Comparison of ENCODE assay signal across 2 cellular contexts in genomic region chr16:85390511-85391174, GRCh38.
TF ChIP-seq lines count a peak whose summit lies in the region.

No MANE protein-coding gene starts in this region.

TF ChIP-seq in K562, 482 proteins besides CTCF, POLR2A, EP300 and RAD21 (continued from another document and continues in another):
- peak in 1 of 2 experiments; percentile 82; a peak in 2 of 4 replicates for TF ChIP-seq MNT (conservative IDR thresholded peaks at IDR 0.05)
- no peak for TF ChIP-seq ZBTB12 (CRISPR knock-in tag; IDR thresholded peaks at IDR 0.05)
- no peak for TF ChIP-seq ATF2 (CRISPR knock-in tag; IDR thresholded peaks at IDR 0.05)
- TF ChIP-seq ADNP (tag; IDR thresholded peaks at IDR 0.05): no peak
- no peak for TF ChIP-seq EWSR1 (IDR thresholded peaks at IDR 0.05; ENCODE audit: borderline replicate concordance, low read depth, partially characterized antibody)
- TF ChIP-seq SMARCA4 (IDR thresholded peaks at IDR 0.05): peak; percentile 56; the same call in 1 of the 2 replicates
- no peak for TF ChIP-seq ILF3 (IDR thresholded peaks at IDR 0.05; ENCODE audit: borderline replicate concordance)
- no peak for TF ChIP-seq TRIM25 (IDR thresholded peaks at IDR 0.05; ENCODE audit: borderline replicate concordance)
- TF ChIP-seq MYNN (IDR thresholded peaks at IDR 0.05): peak; percentile 91
- TF ChIP-seq MYNN (CRISPR knock-in tag; IDR thresholded peaks at IDR 0.05): no peak
- no peak for TF ChIP-seq SAFB (IDR thresholded peaks at IDR 0.05; ENCODE audit: borderline replicate concordance, low read depth, low read length)
- no peak for TF ChIP-seq STAG1 (CRISPR knock-in tag; IDR thresholded peaks at IDR 0.05; ENCODE audit: borderline replicate concordance)
- peak; percentile 86 for TF ChIP-seq ATF3 (IDR thresholded peaks at IDR 0.05)
- 0 out of 2 replicates have a peak, but pooled peaks have one; percentile 19 for TF ChIP-seq ATF3 (CRISPR knock-in tag; conservative IDR thresholded peaks at IDR 0.05)
- TF ChIP-seq NFIC (IDR thresholded peaks at IDR 0.05): peak; percentile 91
- no peak for TF ChIP-seq CBX8 (IDR thresholded peaks at IDR 0.05; ENCODE audit: borderline replicate concordance, extremely low read depth, low read depth, low read length, poor library complexity, severe bottlenecking)
- TF ChIP-seq ZNF785 (CRISPR knock-in tag; IDR thresholded peaks at IDR 0.05): no peak
- TF ChIP-seq PYGO2 (tag; IDR thresholded peaks at IDR 0.05): no peak
- 0 out of 2 replicates have a peak, but pooled peaks have one; percentile 54 for TF ChIP-seq DMBX1 (CRISPR knock-in tag; IDR thresholded peaks at IDR 0.05; ENCODE audit: borderline replicate concordance)
- TF ChIP-seq MAZ (CRISPR knock-in tag; conservative IDR thresholded peaks at IDR 0.05 in 1 of 2, IDR thresholded peaks at IDR 0.05 in 1 of 2): peak; percentile 40 to 53; a peak in 1 of 4 replicates
- no peak for TF ChIP-seq MLLT1 (IDR thresholded peaks at IDR 0.05)
- peak; percentile 23; the same call in 1 of the 2 replicates for TF ChIP-seq TAL1 (IDR thresholded peaks at IDR 0.05)
- no peak for TF ChIP-seq MIER1 (IDR thresholded peaks at IDR 0.05; ENCODE audit: low read depth)
- TF ChIP-seq MBD2 (IDR thresholded peaks at IDR 0.05; ENCODE audit: borderline replicate concordance, low read depth): no peak
- no peak for TF ChIP-seq U2AF2 (optimal IDR thresholded peaks at IDR 0.05; ENCODE audit: low read depth, low read length)

TF ChIP-seq in HepG2, 621 proteins besides CTCF, POLR2A, EP300 and RAD21 (continued from another document and continues in another):
- TF ChIP-seq ARID4A (CRISPR knock-in tag; IDR thresholded peaks at IDR 0.05; ENCODE audit: borderline replicate concordance) (no peak; the same call in 1 of the 2 replicates), CEBPG (CRISPR knock-in tag; IDR thresholded peaks at IDR 0.05) (0 out of 2 replicates have a peak, but pooled peaks have one; percentile 7), MAF1 (CRISPR knock-in tag; IDR thresholded peaks at IDR 0.05; ENCODE audit: borderline replicate concordance) (no peak), CREB1 (IDR thresholded peaks at IDR 0.05) (peak; percentile 80), CREB1 (CRISPR knock-in tag; IDR thresholded peaks at IDR 0.05) (no peak), ZFP41 (CRISPR knock-in tag; IDR thresholded peaks at IDR 0.05; ENCODE audit: borderline replicate concordance) (no peak), ZNF720 (CRISPR knock-in tag; IDR thresholded peaks at IDR 0.05) (no peak), ZMAT5 (CRISPR knock-in tag; IDR thresholded peaks at IDR 0.05; ENCODE audit: borderline replicate concordance, low read depth) (no peak), MLXIP (CRISPR knock-in tag; IDR thresholded peaks at IDR 0.05; ENCODE audit: borderline replicate concordance) (no peak), CREM (IDR thresholded peaks at IDR 0.05) (no peak), CREM (CRISPR knock-in tag; IDR thresholded peaks at IDR 0.05) (0 out of 2 replicates have a peak, but pooled peaks have one; percentile 3), ZNF776 (CRISPR knock-in tag; IDR thresholded peaks at IDR 0.05) (no peak), KAT8 (CRISPR knock-in tag; IDR thresholded peaks at IDR 0.05) (0 out of 2 replicates have a peak, but pooled peaks have one; percentile 39), RCOR2 (CRISPR knock-in tag; IDR thresholded peaks at IDR 0.05) (no peak), JUNB (CRISPR knock-in tag; IDR thresholded peaks at IDR 0.05; ENCODE audit: borderline replicate concordance) (no peak), ZNF660 (CRISPR knock-in tag; IDR thresholded peaks at IDR 0.05; ENCODE audit: borderline replicate concordance, low read depth) (no peak), RELA (CRISPR knock-in tag; IDR thresholded peaks at IDR 0.05) (no peak), ZNF503 (CRISPR knock-in tag; IDR thresholded peaks at IDR 0.05) (no peak), HNRNPUL1 (IDR thresholded peaks at IDR 0.05; ENCODE audit: low read depth, low read length) (no peak), ELF1 (CRISPR knock-in tag; IDR thresholded peaks at IDR 0.05) (peak; percentile 30; the same call in 1 of the 2 replicates), RBM39 (IDR thresholded peaks at IDR 0.05; ENCODE audit: low read depth, low read length, poor library complexity, severe bottlenecking) (no peak), ZBTB1 (CRISPR knock-in tag; IDR thresholded peaks at IDR 0.05; ENCODE audit: borderline replicate concordance) (no peak), PPARG (CRISPR knock-in tag; conservative IDR thresholded peaks at IDR 0.05) (no peak; the same call in 1 of the 2 replicates), AFF4 (CRISPR knock-in tag; IDR thresholded peaks at IDR 0.05) (no peak), KLF16 (CRISPR knock-in tag; IDR thresholded peaks at IDR 0.05) (0 out of 4 replicates have a peak, but pooled peaks of 1 of the 2 experiments have one; percentile 25), NR1H2 (CRISPR knock-in tag; IDR thresholded peaks at IDR 0.05; ENCODE audit: borderline replicate concordance, low read depth) (no peak), ZNF124 (CRISPR knock-in tag; IDR thresholded peaks at IDR 0.05) (no peak), MAFK (conservative IDR thresholded peaks at IDR 0.05 in 1 of 2, IDR thresholded peaks at IDR 0.05 in 1 of 2; ENCODE audit: low read length in 2 of 2) (peak; percentile 24 to 35; a peak in 2 of 4 replicates), ZNF530 (CRISPR knock-in tag; IDR thresholded peaks at IDR 0.05; ENCODE audit: low read depth) (no peak), SOX5 (CRISPR knock-in tag; IDR thresholded peaks at IDR 0.05; ENCODE audit: borderline replicate concordance) (peak; percentile 22; the same call in 1 of the 2 replicates), ZNF709 (CRISPR knock-in tag; IDR thresholded peaks at IDR 0.05) (no peak), LCORL (IDR thresholded peaks at IDR 0.05) (no peak), LCORL (CRISPR knock-in tag; IDR thresholded peaks at IDR 0.05) (peak; percentile 70; the same call in 1 of the 2 replicates), E2F5 (CRISPR knock-in tag; conservative IDR thresholded peaks at IDR 0.05) (no peak), RFX1 (IDR thresholded peaks at IDR 0.05) (no peak), SKI (IDR thresholded peaks at IDR 0.05; ENCODE audit: partially characterized antibody) (peak; percentile 58), ZNF292 (CRISPR knock-in tag; IDR thresholded peaks at IDR 0.05; ENCODE audit: borderline replicate concordance, low read depth) (peak; percentile 69; the same call in 1 of the 2 replicates), ZNF614 (CRISPR knock-in tag; IDR thresholded peaks at IDR 0.05; ENCODE audit: borderline replicate concordance) (peak; percentile 52; the same call in 1 of the 2 replicates), FOXA1 (IDR thresholded peaks at IDR 0.05) (no peak), FOXA1 (CRISPR knock-in tag; IDR thresholded peaks at IDR 0.05) (no peak), ZNF335 (CRISPR knock-in tag; IDR thresholded peaks at IDR 0.05) (0 out of 2 replicates have a peak, but pooled peaks have one; percentile 43), JUN (CRISPR knock-in tag; IDR thresholded peaks at IDR 0.05) (0 out of 2 replicates have a peak, but pooled peaks have one; percentile 17), TEAD2 (CRISPR knock-in tag; IDR thresholded peaks at IDR 0.05) (no peak), SMYD3 (CRISPR knock-in tag; IDR thresholded peaks at IDR 0.05) (no peak), MAX (IDR thresholded peaks at IDR 0.05) (0 out of 2 replicates have a peak, but pooled peaks have one; percentile 28), RFX5 (IDR thresholded peaks at IDR 0.05; ENCODE audit: low read depth, low read length) (no peak), NR2C2 (CRISPR knock-in tag; IDR thresholded peaks at IDR 0.05; ENCODE audit: borderline replicate concordance) (no peak)
